In genomic region chr4:151038452-151039157, GRCh38 we compare ENCODE assay signal across 1 cellular context.
A peak's percentile ranks its signal among the peaks of the same experiment; 100 is the strongest.
TF ChIP-seq lines count a peak whose summit lies in the region.

No MANE protein-coding gene starts in this region.

TF ChIP-seq in K562, 482 proteins besides CTCF, POLR2A, EP300 and RAD21 (continued from another document and continues in another):
- TF ChIP-seq ARID4B (CRISPR knock-in tag; IDR thresholded peaks at IDR 0.05), result no peak
- TF ChIP-seq TCF15 (CRISPR knock-in tag; IDR thresholded peaks at IDR 0.05), result peak; percentile 76; the same call in 1 of the 2 replicates
- TF ChIP-seq NR2C2 (CRISPR knock-in tag; IDR thresholded peaks at IDR 0.05), result no peak
- TF ChIP-seq NR2C2 (tag; IDR thresholded peaks at IDR 0.05), result peak; percentile 59; the same call in 1 of the 2 replicates
- TF ChIP-seq ZZZ3 (IDR thresholded peaks at IDR 0.05), result no peak
- 0 out of 2 replicates have a peak, but pooled peaks have one; percentile 49 for TF ChIP-seq ZNF79 (CRISPR knock-in tag; IDR thresholded peaks at IDR 0.05; ENCODE audit: low read depth)
- 0 out of 2 replicates have a peak, but pooled peaks have one; percentile 39 for TF ChIP-seq MTF1 (CRISPR knock-in tag; IDR thresholded peaks at IDR 0.05; ENCODE audit: borderline replicate concordance)
- peak; percentile 58; the same call in 1 of the 2 replicates for TF ChIP-seq VEZF1 (CRISPR knock-in tag; IDR thresholded peaks at IDR 0.05)
- TF ChIP-seq ZNF197 (CRISPR knock-in tag; IDR thresholded peaks at IDR 0.05; ENCODE audit: low read depth), result peak; percentile 98
- TF ChIP-seq USF2 (CRISPR knock-in tag; IDR thresholded peaks at IDR 0.05), result no peak
- TF ChIP-seq ZNF212 (CRISPR knock-in tag; IDR thresholded peaks at IDR 0.05), result peak; percentile 83
- peak in 1 of 2 experiments; percentile 23; a peak in 1 of 4 replicates for TF ChIP-seq NRF1 (conservative IDR thresholded peaks at IDR 0.05 in 1 of 2, IDR thresholded peaks at IDR 0.05 in 1 of 2)
- TF ChIP-seq TRIM25 (IDR thresholded peaks at IDR 0.05; ENCODE audit: borderline replicate concordance), result no peak
- no peak for TF ChIP-seq ZNF23 (CRISPR knock-in tag; IDR thresholded peaks at IDR 0.05)
- TF ChIP-seq ZNF507 (tag; conservative IDR thresholded peaks at IDR 0.05), result peak; percentile 56
- peak; percentile 90 for TF ChIP-seq ETV1 (tag; conservative IDR thresholded peaks at IDR 0.05; ENCODE audit: low read depth)
- no peak for TF ChIP-seq ZNF217 (CRISPR knock-in tag; IDR thresholded peaks at IDR 0.05)
- TF ChIP-seq SRF (CRISPR knock-in tag; IDR thresholded peaks at IDR 0.05), result peak; percentile 77 to 97; a peak in 3 of 4 replicates
- 0 out of 2 replicates have a peak, but pooled peaks have one; percentile 23 for TF ChIP-seq ELF4 (CRISPR knock-in tag; IDR thresholded peaks at IDR 0.05)
- no peak for TF ChIP-seq TAF15 (IDR thresholded peaks at IDR 0.05; ENCODE audit: low read depth, low read length)
- TF ChIP-seq TEAD1 (CRISPR knock-in tag; IDR thresholded peaks at IDR 0.05), result peak in 1 of 2 experiments; percentile 92; a peak in 2 of 4 replicates
- no peak for TF ChIP-seq MLX (CRISPR knock-in tag; conservative IDR thresholded peaks at IDR 0.05)
- no peak for TF ChIP-seq ZNF408 (CRISPR knock-in tag; IDR thresholded peaks at IDR 0.05; ENCODE audit: low read depth)
- 0 out of 2 replicates have a peak, but pooled peaks have one; percentile 23 for TF ChIP-seq MTA3 (IDR thresholded peaks at IDR 0.05; ENCODE audit: borderline replicate concordance)
- TF ChIP-seq TAL1 (IDR thresholded peaks at IDR 0.05), result no peak
- TF ChIP-seq CREB5 (CRISPR knock-in tag; IDR thresholded peaks at IDR 0.05), result no peak; the same call in 1 of the 2 replicates
- TF ChIP-seq ZNF592 (IDR thresholded peaks at IDR 0.05), result peak; percentile 100
- peak; percentile 98 for TF ChIP-seq THRB (CRISPR knock-in tag; conservative IDR thresholded peaks at IDR 0.05)
- no peak for TF ChIP-seq ZNF280A (IDR thresholded peaks at IDR 0.05; ENCODE audit: low read depth, partially characterized antibody)
- TF ChIP-seq POLR2B (IDR thresholded peaks at IDR 0.05; ENCODE audit: low read depth, partially characterized antibody), result no peak
- peak; percentile 93 for TF ChIP-seq SMAD3 (CRISPR knock-in tag; conservative IDR thresholded peaks at IDR 0.05)
- peak; percentile 93 for TF ChIP-seq GTF2A2 (tag; IDR thresholded peaks at IDR 0.05)
- TF ChIP-seq CEBPB (tag; IDR thresholded peaks at IDR 0.05), result peak; percentile 16; the same call in 1 of the 2 replicates
- TF ChIP-seq ZBTB34 (CRISPR knock-in tag; IDR thresholded peaks at IDR 0.05), result peak; percentile 96
- TF ChIP-seq IRF9 (tag; IDR thresholded peaks at IDR 0.05), result peak; percentile 99
- peak; percentile 61 for TF ChIP-seq MAFG (tag; conservative IDR thresholded peaks at IDR 0.05)
- peak; percentile 85 for TF ChIP-seq HIVEP1 (CRISPR knock-in tag; IDR thresholded peaks at IDR 0.05)
